Comparison of ENCODE assay signal across 8 cellular contexts in genomic region chr15:72229076-72229946, GRCh38. TPM values are rescaled to one million over a fixed set of nuclear protein-coding genes. Genes with fewer than 3 reads are reported as not detected.
DNase-seq lines count a peak whose midpoint lies in the region; ATAC-seq and TF ChIP-seq lines count a peak whose summit lies in the region.

No MANE protein-coding gene starts in this region.

- POLR2A ChIA-PET in activated CD4-positive, alpha-beta memory T cell treated with anti-CD3 and anti-CD28 coated beads, Interleukin-2, amount 10 ng/mL, durations not matched to agents 7 days and 5 days (lab: Charles Lee) = interaction anchor here (0.6 to 6.7 kb wide), 10 partner anchors 9 to 934 kb away, joined by 3 to 109 read pairs (median 10); partner anchors contain the start of genes ARIH1, GRAMD2A, HEXA and PARP6

- peak overlapping the region; percentile 88 for H3K4me3 ChIP-seq in BE2C (ENCODE audit: low read depth, low read length)
- H3K4me3 ChIP-seq in HL-60 (replicated peaks; ENCODE audit: insufficient read depth, low read length) = peak overlapping the region; percentile 85
- H3K4me3 ChIP-seq in epithelial cell of proximal tubule (ENCODE audit: low read depth, low read length) = peak overlapping the region; percentile 76

- ATAC-seq in GM18907 (IDR thresholded peaks at IDR 0.05; ENCODE audit: unreplicated experiment) = no peak

- peak overlapping the region; percentile 95 for H3K27ac ChIP-seq in HL-60 (replicated peaks)

- CTCF ChIA-PET in activated CD4-positive, alpha-beta memory T cell treated with anti-CD3 and anti-CD28 coated beads, Interleukin-2, amount 10 ng/mL, durations not matched to agents 7 days and 5 days (lab: Charles Lee) = interaction anchor here (1.2 to 3.9 kb wide), 3 partner anchors 8 to 44 kb away, joined by 3 to 28 read pairs (median 5); partner anchors contain the start of gene GRAMD2A

- H3K4me1 ChIP-seq in BE2C = peaks cover 27% of the 10 kb centered on the region

- H3K27me3 ChIP-seq in BE2C = no peaks in the 10 kb centered on the region
- H3K27me3 ChIP-seq in HL-60 (ENCODE audit: insufficient read depth, poor library complexity, severe bottlenecking) = no peaks in the 10 kb centered on the region

- peak overlapping the region; percentile 100 for H3K4me3 Mint-ChIP-seq in activated CD4-positive, alpha-beta memory T cell treated with anti-CD3 and anti-CD28 coated beads, Interleukin-2, amount 10 ng/mL, durations not matched to agents 7 days and 5 days
- H3K4me3 Mint-ChIP-seq in osteocyte (ENCODE audit: unreplicated experiment) = peak overlapping the region; percentile 93

- TF ChIP-seq CTCF in BE2C (IDR thresholded peaks at IDR 0.05; ENCODE audit: low read depth, low read length) (no peak), HL-60 (IDR thresholded peaks at IDR 0.05; ENCODE audit: insufficient read depth, low read length) (no peak), epithelial cell of proximal tubule (conservative IDR thresholded peaks at IDR 0.05; ENCODE audit: low read depth, low read length) (no peak), osteocyte (IDR thresholded peaks at IDR 0.05) (no peak)

- no peaks in the 10 kb centered on the region for H3K9me3 ChIP-seq in BE2C

- no peaks in the 10 kb centered on the region for H3K9me3 Mint-ChIP-seq in activated CD4-positive, alpha-beta memory T cell treated with anti-CD3 and anti-CD28 coated beads, Interleukin-2, amount 10 ng/mL, durations not matched to agents 7 days and 5 days
- no peaks in the 10 kb centered on the region for H3K9me3 Mint-ChIP-seq in osteocyte (ENCODE audit: unreplicated experiment)

- peaks cover 57% of the 10 kb centered on the region for H3K4me1 Mint-ChIP-seq in activated CD4-positive, alpha-beta memory T cell treated with anti-CD3 and anti-CD28 coated beads, Interleukin-2, amount 10 ng/mL, durations not matched to agents 7 days and 5 days
- peaks cover 61% of the 10 kb centered on the region for H3K4me1 Mint-ChIP-seq in osteocyte (ENCODE audit: unreplicated experiment)

- H3K36me3 Mint-ChIP-seq in activated CD4-positive, alpha-beta memory T cell treated with anti-CD3 and anti-CD28 coated beads, Interleukin-2, amount 10 ng/mL, durations not matched to agents 7 days and 5 days (ENCODE audit: low read depth) = peaks cover 44% of the 10 kb centered on the region
- H3K36me3 Mint-ChIP-seq in osteocyte (ENCODE audit: unreplicated experiment) = peaks cover 1% of the 10 kb centered on the region

- H3K36me3 ChIP-seq in BE2C = peaks cover 34% of the 10 kb centered on the region

- peak; percentile 16 for DNase-seq in BE2C
- peak; percentile 8 to 38 for DNase-seq in HL-60 (ENCODE audit: low read depth in 1 of 2, low spot score in 1 of 2)
- peak; percentile 38 for DNase-seq in activated CD4-positive, alpha-beta memory T cell treated with anti-CD3 and anti-CD28 coated beads, Interleukin-2, amount 10 ng/mL, durations not matched to agents 7 days and 5 days
- DNase-seq in epithelial cell of proximal tubule (ENCODE audit: low read depth) = no peak
- DNase-seq in osteocyte (ENCODE audit: extremely low spot score, unreplicated experiment) = no peak
- no peak for DNase-seq in NCI-H2029 treated with DMSO at 0.1 percent for 48 hours (lab: John Stamatoyannopoulos, UW)
- DNase-seq in NOMO-1 treated with dmso at 0.1 percent for 144 hours (lab: John Stamatoyannopoulos, UW; ENCODE audit: unreplicated experiment) = no peak

- peak overlapping the region; percentile 97 for H3K27ac Mint-ChIP-seq in activated CD4-positive, alpha-beta memory T cell treated with anti-CD3 and anti-CD28 coated beads, Interleukin-2, amount 10 ng/mL, durations not matched to agents 7 days and 5 days
- peak overlapping the region; percentile 98 for H3K27ac Mint-ChIP-seq in osteocyte (ENCODE audit: unreplicated experiment)

- H3K27me3 Mint-ChIP-seq in activated CD4-positive, alpha-beta memory T cell treated with anti-CD3 and anti-CD28 coated beads, Interleukin-2, amount 10 ng/mL, durations not matched to agents 7 days and 5 days = no peaks in the 10 kb centered on the region
- no peaks in the 10 kb centered on the region for H3K27me3 Mint-ChIP-seq in osteocyte (ENCODE audit: unreplicated experiment)

RNA-seq across cellular contexts. Expression of gene PKM, which starts 1.7 kb away (rescaled TPM):
- 1,223 TPM for polyA plus RNA-seq in BE2C (2012; ENCODE audit: insufficient read depth, insufficient read length, low read depth)
- 1,000 to 10,000 TPM; 1,064 to 1,081 TPM for total RNA-seq in activated CD4-positive, alpha-beta memory T cell treated with anti-CD3 and anti-CD28 coated beads, Interleukin-2, amount 10 ng/mL, durations not matched to agents 7 days and 5 days
- total RNA-seq in epithelial cell of proximal tubule = 1,902 and 2,237 TPM in 2 replicates
- total RNA-seq in osteocyte = 602 and 617 TPM in 2 replicates

RNA-seq across cellular contexts. Expression of gene GRAMD2A, which starts 31.7 kb away (rescaled TPM):
- 0.93 TPM for polyA plus RNA-seq in BE2C (2012; ENCODE audit: insufficient read depth, insufficient read length, low read depth)
- not detected for total RNA-seq in activated CD4-positive, alpha-beta memory T cell treated with anti-CD3 and anti-CD28 coated beads, Interleukin-2, amount 10 ng/mL, durations not matched to agents 7 days and 5 days
- total RNA-seq in epithelial cell of proximal tubule (1.8 and 5.0 TPM in 2 replicates), osteocyte (0.47 TPM in 1 of 2 replicates, not detected in the other)

RNA-seq across cellular contexts. Expression of gene PARP6, which starts 43.0 kb away (rescaled TPM):
- 260 TPM for polyA plus RNA-seq in BE2C (2012; ENCODE audit: insufficient read depth, insufficient read length, low read depth)
- total RNA-seq in activated CD4-positive, alpha-beta memory T cell treated with anti-CD3 and anti-CD28 coated beads, Interleukin-2, amount 10 ng/mL, durations not matched to agents 7 days and 5 days = 10 to 100 TPM; 58.8 to 65.0 TPM
- 14.7 and 16.0 TPM in 2 replicates for total RNA-seq in epithelial cell of proximal tubule
- 93.9 and 97.8 TPM in 2 replicates for total RNA-seq in osteocyte

Comparison
In these comparisons a context has a peak if more than half of its experiments do, and no peak if none do; other contexts are left out.
1. DNase-seq: peak in BE2C (single experiment), HL-60 (2 of 2) and activated CD4-positive, alpha-beta memory T cell treated with anti-CD3 and anti-CD28 coated beads, Interleukin-2, amount 10 ng/mL, durations not matched to agents 7 days and 5 days (single experiment); none in epithelial cell of proximal tubule (single experiment), osteocyte (single experiment), NCI-H2029 treated with DMSO at 0.1 percent for 48 hours (single experiment) and NOMO-1 treated with dmso at 0.1 percent for 144 hours (single experiment).
2. Peak in every context shown above with its lines, with median percentiles within 50 percentile points of each other: H3K4me3 ChIP-seq.